In the genomic region with DNA sequence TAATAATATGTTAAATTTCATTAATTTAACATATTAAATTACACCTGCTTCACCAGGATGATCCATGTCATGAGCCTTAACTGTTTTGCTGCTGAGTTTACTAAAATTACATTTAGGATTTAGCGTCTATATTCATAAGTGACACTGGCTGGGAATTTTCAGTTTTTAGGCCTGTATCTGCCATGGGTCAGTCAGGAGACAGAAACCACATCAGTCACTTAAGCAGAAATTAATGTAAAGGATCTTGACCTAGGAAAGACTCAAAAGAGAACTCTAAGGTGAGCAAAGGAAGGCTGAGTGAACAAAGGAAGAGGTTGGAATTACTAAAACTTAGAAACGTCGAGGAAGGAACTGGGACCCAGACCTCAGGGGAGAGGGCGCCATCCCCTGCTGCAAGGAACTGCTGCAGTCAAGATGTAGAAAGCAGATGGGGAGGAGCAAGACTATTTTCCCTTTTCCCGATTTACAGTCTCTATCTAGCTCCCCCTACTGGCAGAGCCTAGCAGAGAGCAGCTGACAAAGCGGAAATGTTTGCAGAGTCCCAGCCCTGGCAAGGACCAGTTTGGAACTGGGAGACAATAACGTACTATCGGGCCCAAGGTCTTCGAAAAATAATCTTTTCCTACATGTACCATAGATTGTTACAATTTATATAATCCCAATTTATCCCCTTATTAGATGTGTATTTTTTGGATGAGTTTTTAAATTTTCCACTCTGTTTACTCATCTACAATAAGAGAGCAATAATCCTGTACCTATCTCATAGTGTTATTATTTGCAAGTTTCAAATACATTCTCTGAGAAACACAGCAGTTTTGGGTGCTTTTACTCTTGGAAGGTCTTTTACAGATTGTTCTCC, we compare ENCODE assay signal across 9 cellular contexts. TPM values are rescaled to one million over a fixed set of nuclear protein-coding genes. Genes with fewer than 3 reads are reported as not detected.
DNase-seq lines count a peak whose midpoint lies in the region; ATAC-seq and TF ChIP-seq lines count a peak whose summit lies in the region.
"Had no signal": no experiment of that assay in that cellular context is flagged by ENCODE, and none has a peak within 500 bp of the region (broad histone marks: within the 10 kb centered on the region; RNA-seq: fewer than 3 reads in every experiment).

No MANE protein-coding gene starts in this region.

- peaks cover 5% of the 10 kb centered on the region for H3K4me1 Mint-ChIP-seq in GM23338
- peaks cover 18% of the 10 kb centered on the region for H3K4me1 Mint-ChIP-seq in activated naive CD4-positive, alpha-beta T cell treated with anti-CD3 and anti-CD28 coated beads for 36 hours (ENCODE audit: low read depth)
- H3K4me1 Mint-ChIP-seq in osteocyte (ENCODE audit: unreplicated experiment) = peaks cover 6% of the 10 kb centered on the region

- H3K27ac ChIP-seq in GM23338 (ENCODE audit: low read depth) = no peak overlapping the region

- H3K9me3 Mint-ChIP-seq in GM23338 = no peaks in the 10 kb centered on the region; the same call in 2 of the 3 replicates
- no peaks in the 10 kb centered on the region for H3K9me3 Mint-ChIP-seq in activated naive CD4-positive, alpha-beta T cell treated with anti-CD3 and anti-CD28 coated beads for 36 hours
- no peaks in the 10 kb centered on the region for H3K9me3 Mint-ChIP-seq in osteocyte (ENCODE audit: unreplicated experiment)
- H3K9me3 Mint-ChIP-seq: activated naive CD4-positive, alpha-beta T cell treated with anti-CD3 and anti-CD28 coated beads, Interleukin-2, amount 50 U/mL, for 24 hours had no signal

- CTCF ChIA-PET in activated naive CD4-positive, alpha-beta T cell treated with anti-CD3 and anti-CD28 coated beads for 36 hours (lab: Charles Lee) = interaction anchor here (0.6 to 2.1 kb wide), 8 partner anchors 9 to 154 kb away, joined by 3 to 8 read pairs (median 4); no protein-coding TSS in a partner anchor

- ATAC-seq in GM23338 = peak; percentile 97

- no peaks in the 10 kb centered on the region for H3K36me3 Mint-ChIP-seq in GM23338 (ENCODE audit: low read depth)
- H3K36me3 Mint-ChIP-seq in activated naive CD4-positive, alpha-beta T cell treated with anti-CD3 and anti-CD28 coated beads for 36 hours (ENCODE audit: low read depth) = no peaks in the 10 kb centered on the region
- H3K36me3 Mint-ChIP-seq in osteocyte (ENCODE audit: unreplicated experiment) = no peaks in the 10 kb centered on the region
- H3K36me3 Mint-ChIP-seq: activated naive CD4-positive, alpha-beta T cell treated with anti-CD3 and anti-CD28 coated beads, Interleukin-2, amount 50 U/mL, for 24 hours had no signal

- no peaks in the 10 kb centered on the region for H3K27me3 ChIP-seq in GM23338 (ENCODE audit: insufficient read depth)

- H3K79me2 ChIP-seq in GM23338 (replicated peaks; ENCODE audit: insufficient read depth) = no peaks in the 10 kb centered on the region

- H2AFZ ChIP-seq in GM23338 = no peak overlapping the region; the same call in 1 of the 2 replicates

- no peak overlapping the region for H3K4me2 ChIP-seq in GM23338

- H3K27me3 Mint-ChIP-seq in GM23338 (ENCODE audit: insufficient read depth, low read depth, poor library complexity) (peaks cover 2% of the 10 kb centered on the region), osteocyte (ENCODE audit: unreplicated experiment) (no peaks in the 10 kb centered on the region)
- H3K27me3 Mint-ChIP-seq in activated naive CD4-positive, alpha-beta T cell treated with anti-CD3 and anti-CD28 coated beads for 36 hours (ENCODE audit: low read depth) = no peaks in the 10 kb centered on the region
- H3K27me3 Mint-ChIP-seq: activated naive CD4-positive, alpha-beta T cell treated with anti-CD3 and anti-CD28 coated beads, Interleukin-2, amount 50 U/mL, for 24 hours had no signal

- no peak overlapping the region for H3K4me3 ChIP-seq in GM23338

- H3F3A ChIP-seq in GM23338 (replicated peaks; ENCODE audit: low read depth) = no peaks in the 10 kb centered on the region

- peak; percentile 67 to 83 for TF ChIP-seq CTCF in GM23338 (conservative IDR thresholded peaks at IDR 0.05; ENCODE audit: low read depth in 2 of 2)
- peak; percentile 95 for TF ChIP-seq CTCF in osteocyte (IDR thresholded peaks at IDR 0.05)

- H3K27ac Mint-ChIP-seq in GM23338 (peak overlapping the region; percentile 60; the same call in 1 of the 2 replicates), osteocyte (ENCODE audit: unreplicated experiment) (no peak overlapping the region)
- peak overlapping the region; percentile 46 for H3K27ac Mint-ChIP-seq in activated naive CD4-positive, alpha-beta T cell treated with anti-CD3 and anti-CD28 coated beads for 36 hours
- H3K27ac Mint-ChIP-seq: activated naive CD4-positive, alpha-beta T cell treated with anti-CD3 and anti-CD28 coated beads, Interleukin-2, amount 50 U/mL, for 24 hours had no signal

- peak; percentile 91 for DNase-seq in DMS53 (lab: John Stamatoyannopoulos, UW)
- DNase-seq in GM23338 (ENCODE audit: low spot score) = peak; percentile 92
- peak; percentile 53 for DNase-seq in NCI-H1048 (lab: John Stamatoyannopoulos, UW)
- peak; percentile 27 for DNase-seq in SHP77 treated with DMSO at 0.1 percent for 48 hours (lab: John Stamatoyannopoulos, UW)
- peak; percentile 76 for DNase-seq in activated naive CD4-positive, alpha-beta T cell treated with anti-CD3 and anti-CD28 coated beads for 36 hours
- peak; percentile 80 for DNase-seq in globus pallidus (ENCODE audit: low spot score)
- DNase-seq in osteocyte (ENCODE audit: extremely low spot score, unreplicated experiment) = peak; percentile 88
- DNase-seq in HuH-7 (ENCODE audit: low spot score) = no peak

- no peaks in the 10 kb centered on the region for H3K9me2 ChIP-seq in GM23338 (ENCODE audit: insufficient read depth)

- no peaks in the 10 kb centered on the region for H3K4me1 ChIP-seq in GM23338 (ENCODE audit: insufficient read depth)

- H3K4me3 Mint-ChIP-seq in GM23338 = no peak overlapping the region
- H3K4me3 Mint-ChIP-seq in activated naive CD4-positive, alpha-beta T cell treated with anti-CD3 and anti-CD28 coated beads for 36 hours = no peak overlapping the region
- no peak overlapping the region for H3K4me3 Mint-ChIP-seq in osteocyte (ENCODE audit: unreplicated experiment)
- H3K4me3 Mint-ChIP-seq: activated naive CD4-positive, alpha-beta T cell treated with anti-CD3 and anti-CD28 coated beads, Interleukin-2, amount 50 U/mL, for 24 hours had no signal

- no peaks in the 10 kb centered on the region for H3K36me3 ChIP-seq in GM23338 (ENCODE audit: insufficient read depth)

- intact Hi-C loops in activated naive CD4-positive, alpha-beta T cell treated with anti-CD3 and anti-CD28 coated beads for 36 hours (cut with micrococcal nuclease) = loop anchor here (1.0 to 2.0 kb wide), 4 partner anchors 9 to 66 kb away; a partner anchor contains a TSS

- H4K20me1 ChIP-seq in GM23338 (replicated peaks; ENCODE audit: insufficient read depth) = no peaks in the 10 kb centered on the region

TF ChIP-seq in GM23338, 12 proteins besides CTCF, POLR2A, EP300 and RAD21 (continues in another document):
- TF ChIP-seq JUNB (IDR thresholded peaks at IDR 0.05; ENCODE audit: unreplicated experiment) (no peak), ZNF331 (CRISPR knock-in tag; IDR thresholded peaks at IDR 0.05; ENCODE audit: low read depth) (no peak), CREB1 (CRISPR knock-in tag; IDR thresholded peaks at IDR 0.05; ENCODE audit: low read depth) (no peak), STAT1 (IDR thresholded peaks at IDR 0.05; ENCODE audit: unreplicated experiment) (no peak), ZNF114 (CRISPR knock-in tag; IDR thresholded peaks at IDR 0.05) (no peak), POLR2AphosphoS5 (IDR thresholded peaks at IDR 0.05; ENCODE audit: low read depth) (no peak), NANOG (IDR thresholded peaks at IDR 0.05; ENCODE audit: borderline replicate concordance) (no peak), EZH2phosphoT487 (IDR thresholded peaks at IDR 0.05; ENCODE audit: unreplicated experiment) (no peak)
- TF ChIP-seq, protein P1, sequence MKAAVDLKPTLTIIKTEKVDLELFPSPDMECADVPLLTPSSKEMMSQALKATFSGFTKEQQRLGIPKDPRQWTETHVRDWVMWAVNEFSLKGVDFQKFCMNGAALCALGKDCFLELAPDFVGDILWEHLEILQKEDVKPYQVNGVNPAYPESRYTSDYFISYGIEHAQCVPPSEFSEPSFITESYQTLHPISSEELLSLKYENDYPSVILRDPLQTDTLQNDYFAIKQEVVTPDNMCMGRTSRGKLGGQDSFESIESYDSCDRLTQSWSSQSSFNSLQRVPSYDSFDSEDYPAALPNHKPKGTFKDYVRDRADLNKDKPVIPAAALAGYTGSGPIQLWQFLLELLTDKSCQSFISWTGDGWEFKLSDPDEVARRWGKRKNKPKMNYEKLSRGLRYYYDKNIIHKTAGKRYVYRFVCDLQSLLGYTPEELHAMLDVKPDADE (IDR thresholded peaks at IDR 0.05) = no peak

RNA-seq across cellular contexts. Expression of a gene that starts 22.6 kb away (rescaled TPM):
- total RNA-seq in GM23338 (2014; rRNA removed; shearing (Covaris generic)) = 110 and 111 TPM in 2 replicates
- 166 and 167 TPM in 2 replicates for polyA plus RNA-seq in GM23338 (2016; fragmentation: Nextera tagmentation; extraction: Ambion mirVana)
- 100 to 1,000 TPM; 213 to 228 TPM for total RNA-seq in activated naive CD4-positive, alpha-beta T cell treated with anti-CD3 and anti-CD28 coated beads for 36 hours
- total RNA-seq in osteocyte = 148 and 150 TPM in 2 replicates

RNA-seq across cellular contexts. Expression of a gene that starts 53.7 kb away (rescaled TPM):
- 2.6 and 4.4 TPM in 2 replicates for total RNA-seq in GM23338 (2014; rRNA removed; shearing (Covaris generic))
- 1.2 and 2.2 TPM in 2 replicates for polyA plus RNA-seq in GM23338 (2016; fragmentation: Nextera tagmentation; extraction: Ambion mirVana)
- not detected for total RNA-seq in activated naive CD4-positive, alpha-beta T cell treated with anti-CD3 and anti-CD28 coated beads for 36 hours
- 0.65 and 1.5 TPM in 2 replicates for total RNA-seq in osteocyte
